In genomic region chr1:214187933-214188332, GRCh38 we compare ENCODE assay signal across 1 cellular context.
TF ChIP-seq lines count a peak whose summit lies in the region.

No MANE protein-coding gene starts in this region.

TF ChIP-seq in GM23338, 12 proteins besides CTCF, POLR2A, EP300 and RAD21 (continued from another document):
- TF ChIP-seq REST (IDR thresholded peaks at IDR 0.05; ENCODE audit: unreplicated experiment), result no peak
- no peak for TF ChIP-seq EZH2 (IDR thresholded peaks at IDR 0.05; ENCODE audit: low read depth, unreplicated experiment)
- TF ChIP-seq JUNB (IDR thresholded peaks at IDR 0.05; ENCODE audit: unreplicated experiment), result no peak
- TF ChIP-seq NANOG (IDR thresholded peaks at IDR 0.05; ENCODE audit: borderline replicate concordance), result no peak
- TF ChIP-seq ZNF331 (CRISPR knock-in tag; IDR thresholded peaks at IDR 0.05; ENCODE audit: low read depth), result no peak
- TF ChIP-seq ZNF114 (CRISPR knock-in tag; IDR thresholded peaks at IDR 0.05), result no peak
- TF ChIP-seq, protein P1, sequence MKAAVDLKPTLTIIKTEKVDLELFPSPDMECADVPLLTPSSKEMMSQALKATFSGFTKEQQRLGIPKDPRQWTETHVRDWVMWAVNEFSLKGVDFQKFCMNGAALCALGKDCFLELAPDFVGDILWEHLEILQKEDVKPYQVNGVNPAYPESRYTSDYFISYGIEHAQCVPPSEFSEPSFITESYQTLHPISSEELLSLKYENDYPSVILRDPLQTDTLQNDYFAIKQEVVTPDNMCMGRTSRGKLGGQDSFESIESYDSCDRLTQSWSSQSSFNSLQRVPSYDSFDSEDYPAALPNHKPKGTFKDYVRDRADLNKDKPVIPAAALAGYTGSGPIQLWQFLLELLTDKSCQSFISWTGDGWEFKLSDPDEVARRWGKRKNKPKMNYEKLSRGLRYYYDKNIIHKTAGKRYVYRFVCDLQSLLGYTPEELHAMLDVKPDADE (IDR thresholded peaks at IDR 0.05), result no peak
- TF ChIP-seq, protein P2, sequence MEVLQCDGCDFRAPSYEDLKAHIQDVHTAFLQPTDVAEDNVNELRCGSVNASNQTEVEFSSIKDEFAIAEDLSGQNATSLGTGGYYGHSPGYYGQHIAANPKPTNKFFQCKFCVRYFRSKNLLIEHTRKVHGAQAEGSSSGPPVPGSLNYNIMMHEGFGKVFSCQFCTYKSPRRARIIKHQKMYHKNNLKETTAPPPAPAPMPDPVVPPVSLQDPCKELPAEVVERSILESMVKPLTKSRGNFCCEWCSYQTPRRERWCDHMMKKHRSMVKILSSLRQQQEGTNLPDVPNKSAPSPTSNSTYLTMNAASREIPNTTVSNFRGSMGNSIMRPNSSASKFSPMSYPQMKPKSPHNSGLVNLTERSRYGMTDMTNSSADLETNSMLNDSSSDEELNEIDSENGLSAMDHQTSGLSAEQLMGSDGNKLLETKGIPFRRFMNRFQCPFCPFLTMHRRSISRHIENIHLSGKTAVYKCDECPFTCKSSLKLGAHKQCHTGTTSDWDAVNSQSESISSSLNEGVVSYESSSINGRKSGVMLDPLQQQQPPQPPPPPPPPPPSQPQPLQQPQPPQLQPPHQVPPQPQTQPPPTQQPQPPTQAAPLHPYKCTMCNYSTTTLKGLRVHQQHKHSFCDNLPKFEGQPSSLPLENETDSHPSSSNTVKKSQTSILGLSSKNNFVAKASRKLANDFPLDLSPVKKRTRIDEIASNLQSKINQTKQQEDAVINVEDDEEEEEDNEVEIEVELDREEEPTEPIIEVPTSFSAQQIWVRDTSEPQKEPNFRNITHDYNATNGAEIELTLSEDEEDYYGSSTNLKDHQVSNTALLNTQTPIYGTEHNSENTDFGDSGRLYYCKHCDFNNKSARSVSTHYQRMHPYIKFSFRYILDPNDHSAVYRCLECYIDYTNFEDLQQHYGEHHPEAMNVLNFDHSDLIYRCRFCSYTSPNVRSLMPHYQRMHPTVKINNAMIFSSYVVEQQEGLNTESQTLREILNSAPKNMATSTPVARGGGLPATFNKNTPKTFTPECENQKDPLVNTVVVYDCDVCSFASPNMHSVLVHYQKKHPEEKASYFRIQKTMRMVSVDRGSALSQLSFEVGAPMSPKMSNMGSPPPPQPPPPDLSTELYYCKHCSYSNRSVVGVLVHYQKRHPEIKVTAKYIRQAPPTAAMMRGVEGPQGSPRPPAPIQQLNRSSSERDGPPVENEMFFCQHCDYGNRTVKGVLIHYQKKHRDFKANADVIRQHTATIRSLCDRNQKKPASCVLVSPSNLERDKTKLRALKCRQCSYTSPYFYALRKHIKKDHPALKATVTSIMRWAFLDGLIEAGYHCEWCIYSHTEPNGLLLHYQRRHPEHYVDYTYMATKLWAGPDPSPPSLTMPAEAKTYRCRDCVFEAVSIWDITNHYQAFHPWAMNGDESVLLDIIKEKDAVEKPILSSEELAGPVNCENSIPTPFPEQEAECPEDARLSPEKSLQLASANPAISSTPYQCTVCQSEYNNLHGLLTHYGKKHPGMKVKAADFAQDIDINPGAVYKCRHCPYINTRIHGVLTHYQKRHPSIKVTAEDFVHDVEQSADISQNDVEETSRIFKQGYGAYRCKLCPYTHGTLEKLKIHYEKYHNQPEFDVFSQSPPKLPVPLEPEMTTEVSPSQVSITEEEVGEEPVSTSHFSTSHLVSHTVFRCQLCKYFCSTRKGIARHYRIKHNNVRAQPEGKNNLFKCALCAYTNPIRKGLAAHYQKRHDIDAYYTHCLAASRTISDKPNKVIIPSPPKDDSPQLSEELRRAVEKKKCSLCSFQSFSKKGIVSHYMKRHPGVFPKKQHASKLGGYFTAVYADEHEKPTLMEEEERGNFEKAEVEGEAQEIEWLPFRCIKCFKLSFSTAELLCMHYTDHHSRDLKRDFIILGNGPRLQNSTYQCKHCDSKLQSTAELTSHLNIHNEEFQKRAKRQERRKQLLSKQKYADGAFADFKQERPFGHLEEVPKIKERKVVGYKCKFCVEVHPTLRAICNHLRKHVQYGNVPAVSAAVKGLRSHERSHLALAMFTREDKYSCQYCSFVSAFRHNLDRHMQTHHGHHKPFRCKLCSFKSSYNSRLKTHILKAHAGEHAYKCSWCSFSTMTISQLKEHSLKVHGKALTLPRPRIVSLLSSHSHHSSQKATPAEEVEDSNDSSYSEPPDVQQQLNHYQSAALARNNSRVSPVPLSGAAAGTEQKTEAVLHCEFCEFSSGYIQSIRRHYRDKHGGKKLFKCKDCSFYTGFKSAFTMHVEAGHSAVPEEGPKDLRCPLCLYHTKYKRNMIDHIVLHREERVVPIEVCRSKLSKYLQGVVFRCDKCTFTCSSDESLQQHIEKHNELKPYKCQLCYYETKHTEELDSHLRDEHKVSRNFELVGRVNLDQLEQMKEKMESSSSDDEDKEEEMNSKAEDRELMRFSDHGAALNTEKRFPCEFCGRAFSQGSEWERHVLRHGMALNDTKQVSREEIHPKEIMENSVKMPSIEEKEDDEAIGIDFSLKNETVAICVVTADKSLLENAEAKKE (CRISPR knock-in tag; IDR thresholded peaks at IDR 0.05), result no peak
